ENCODE assay signal across 17 cellular contexts in the genomic region with DNA sequence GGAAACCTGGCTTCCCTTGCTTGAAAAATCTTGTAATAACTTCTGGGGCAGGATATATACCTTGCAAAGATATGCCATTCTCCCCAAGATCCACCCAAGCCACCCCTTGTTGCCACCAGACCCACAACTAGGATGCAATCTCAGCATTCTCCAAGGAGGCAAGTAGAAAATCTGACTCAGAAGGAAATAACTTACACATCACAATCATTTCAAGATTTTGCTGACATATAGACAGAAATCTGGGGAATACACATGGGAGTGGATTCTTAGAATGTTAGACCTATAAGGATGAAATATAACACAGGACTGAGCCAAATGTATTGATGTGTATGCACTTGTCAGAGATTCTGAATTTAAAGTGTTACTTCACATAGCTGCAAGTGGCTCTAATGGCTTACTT. TPM values are rescaled to one million over a fixed set of nuclear protein-coding genes. Genes with fewer than 3 reads are reported as not detected.
DNase-seq lines count a peak whose midpoint lies in the region; ATAC-seq and TF ChIP-seq lines count a peak whose summit lies in the region.
"Had no signal": no experiment of that assay in that cellular context is flagged by ENCODE, and none has a peak within 500 bp of the region (broad histone marks: within the 10 kb centered on the region; RNA-seq: fewer than 3 reads in every experiment).

No MANE protein-coding gene starts in this region.

- H2AFZ ChIP-seq in SK-N-SH (ENCODE audit: low read depth) = no peak overlapping the region

- no peak overlapping the region for H3K9ac ChIP-seq in SK-N-SH

- POLR2A ChIA-PET in SK-N-SH (lab: Yijun Ruan, JAX) = no interaction called here

- no peak overlapping the region for H3K27ac Mint-ChIP-seq in activated naive CD8-positive, alpha-beta T cell treated with anti-CD3 and anti-CD28 coated beads, Interleukin-2, amount 50 U/mL, for 24 hours
- no peak overlapping the region for H3K27ac Mint-ChIP-seq in activated naive CD8-positive, alpha-beta T cell treated with anti-CD3 and anti-CD28 coated beads for 36 hours
- peak overlapping the region; percentile 56 for H3K27ac Mint-ChIP-seq in activated T-helper 17 cell treated with anti-CD3 and anti-CD28 coated beads, Interleukin-2, amount 50 U/mL, for 72 hours
- H3K27ac Mint-ChIP-seq in natural killer cell (peak overlapping the region; percentile 90 to 93), type B pancreatic cell (peak overlapping the region; percentile 34)
- no peak overlapping the region for H3K27ac Mint-ChIP-seq in stimulated activated memory B cell treated with anti-CD40 and anti-IgM and Interleukin-4, amounts not matched to agents 10 μg/mL and 1 μg/mL and 100 μg/mL, for 72 hours

- no peak for TF ChIP-seq EP300 in SK-N-SH (IDR thresholded peaks at IDR 0.05; ENCODE audit: borderline replicate concordance in 1 of 2, low read depth in 1 of 2, low read length in 1 of 2)

- no peak for TF ChIP-seq RAD21 in SK-N-SH (IDR thresholded peaks at IDR 0.05; ENCODE audit: low read length)

- H3K36me3 Mint-ChIP-seq in activated naive CD8-positive, alpha-beta T cell treated with anti-CD3 and anti-CD28 coated beads, Interleukin-2, amount 50 U/mL, for 24 hours (ENCODE audit: low read depth) = no peaks in the 10 kb centered on the region
- no peaks in the 10 kb centered on the region for H3K36me3 Mint-ChIP-seq in activated naive CD8-positive, alpha-beta T cell treated with anti-CD3 and anti-CD28 coated beads for 36 hours
- H3K36me3 Mint-ChIP-seq in activated T-helper 17 cell treated with anti-CD3 and anti-CD28 coated beads, Interleukin-2, amount 50 U/mL, for 72 hours (ENCODE audit: low read depth) = no peaks in the 10 kb centered on the region
- H3K36me3 Mint-ChIP-seq in natural killer cell = no peaks in the 10 kb centered on the region
- no peaks in the 10 kb centered on the region for H3K36me3 Mint-ChIP-seq in type B pancreatic cell
- no peaks in the 10 kb centered on the region for H3K36me3 Mint-ChIP-seq in stimulated activated memory B cell treated with anti-CD40 and anti-IgM and Interleukin-4, amounts not matched to agents 10 μg/mL and 1 μg/mL and 100 μg/mL, for 72 hours

- peaks cover 21% of the 10 kb centered on the region for H3K4me1 Mint-ChIP-seq in activated naive CD8-positive, alpha-beta T cell treated with anti-CD3 and anti-CD28 coated beads, Interleukin-2, amount 50 U/mL, for 24 hours
- peaks cover 21% of the 10 kb centered on the region for H3K4me1 Mint-ChIP-seq in activated naive CD8-positive, alpha-beta T cell treated with anti-CD3 and anti-CD28 coated beads for 36 hours
- peaks cover 18% of the 10 kb centered on the region for H3K4me1 Mint-ChIP-seq in activated T-helper 17 cell treated with anti-CD3 and anti-CD28 coated beads, Interleukin-2, amount 50 U/mL, for 72 hours
- H3K4me1 Mint-ChIP-seq in natural killer cell (peaks cover 13 to 15% of the 10 kb centered on the region in 2 donors), type B pancreatic cell (ENCODE audit: unreplicated experiment) (no peaks in the 10 kb centered on the region)
- peaks cover 8% of the 10 kb centered on the region for H3K4me1 Mint-ChIP-seq in stimulated activated memory B cell treated with anti-CD40 and anti-IgM and Interleukin-4, amounts not matched to agents 10 μg/mL and 1 μg/mL and 100 μg/mL, for 72 hours

- H3K4me2 ChIP-seq in SK-N-SH = no peak overlapping the region

- CTCF ChIA-PET in SK-N-SH (lab: Yijun Ruan, JAX) = interaction anchor here (0.9 to 6.0 kb wide), 10 partner anchors 12 to 274 kb away, joined by 3 to 47 read pairs (median 4); partner anchors contain the start of gene ZDHHC18

- H3K27ac ChIP-seq in SK-N-SH (ENCODE audit: low read depth in 2 of 2, low read length in 1 of 2) = no peak overlapping the region
- H3K27ac ChIP-seq: C4-2B had no signal

- H3K9me3 ChIP-seq in SK-N-SH = no peaks in the 10 kb centered on the region

- no peaks in the 10 kb centered on the region for H3K27me3 ChIP-seq in SK-N-SH (ENCODE audit: insufficient read depth)

- peak; percentile 50 for ATAC-seq in activated naive CD8-positive, alpha-beta T cell treated with anti-CD3 and anti-CD28 coated beads, Interleukin-2, amount 50 U/mL, for 24 hours
- ATAC-seq in activated T-helper 17 cell treated with anti-CD3 and anti-CD28 coated beads, Interleukin-2, amount 50 U/mL, for 72 hours (replicated peaks) = peak; percentile 83
- no peak for ATAC-seq in natural killer cell
- ATAC-seq in stimulated activated memory B cell treated with anti-CD40 and anti-IgM and Interleukin-4, amounts not matched to agents 10 μg/mL and 1 μg/mL and 100 μg/mL, for 72 hours = no peak

- no peak overlapping the region for H3K4me3 Mint-ChIP-seq in activated naive CD8-positive, alpha-beta T cell treated with anti-CD3 and anti-CD28 coated beads, Interleukin-2, amount 50 U/mL, for 24 hours
- H3K4me3 Mint-ChIP-seq in activated naive CD8-positive, alpha-beta T cell treated with anti-CD3 and anti-CD28 coated beads for 36 hours = no peak overlapping the region
- peak overlapping the region; percentile 36 for H3K4me3 Mint-ChIP-seq in activated T-helper 17 cell treated with anti-CD3 and anti-CD28 coated beads, Interleukin-2, amount 50 U/mL, for 72 hours
- H3K4me3 Mint-ChIP-seq in natural killer cell (no peak overlapping the region), type B pancreatic cell (no peak overlapping the region)
- no peak overlapping the region for H3K4me3 Mint-ChIP-seq in stimulated activated memory B cell treated with anti-CD40 and anti-IgM and Interleukin-4, amounts not matched to agents 10 μg/mL and 1 μg/mL and 100 μg/mL, for 72 hours

- H4K20me1 ChIP-seq in SK-N-SH (ENCODE audit: insufficient read depth) = no peaks in the 10 kb centered on the region

- H3K9me3 Mint-ChIP-seq in activated naive CD8-positive, alpha-beta T cell treated with anti-CD3 and anti-CD28 coated beads, Interleukin-2, amount 50 U/mL, for 24 hours = no peaks in the 10 kb centered on the region
- H3K9me3 Mint-ChIP-seq in activated naive CD8-positive, alpha-beta T cell treated with anti-CD3 and anti-CD28 coated beads for 36 hours = no peaks in the 10 kb centered on the region
- no peaks in the 10 kb centered on the region for H3K9me3 Mint-ChIP-seq in activated T-helper 17 cell treated with anti-CD3 and anti-CD28 coated beads, Interleukin-2, amount 50 U/mL, for 72 hours
- H3K9me3 Mint-ChIP-seq in natural killer cell (no peaks in the 10 kb centered on the region), type B pancreatic cell (no peaks in the 10 kb centered on the region)
- no peaks in the 10 kb centered on the region for H3K9me3 Mint-ChIP-seq in stimulated activated memory B cell treated with anti-CD40 and anti-IgM and Interleukin-4, amounts not matched to agents 10 μg/mL and 1 μg/mL and 100 μg/mL, for 72 hours

- H3K4me3 ChIP-seq in SK-N-SH (ENCODE audit: low read depth in 2 of 2, low read length in 1 of 2) = no peak overlapping the region

- no peak for DNase-seq in activated naive CD8-positive, alpha-beta T cell treated with anti-CD3 and anti-CD28 coated beads, Interleukin-2, amount 50 U/mL, for 24 hours
- no peak for DNase-seq in activated naive CD8-positive, alpha-beta T cell treated with anti-CD3 and anti-CD28 coated beads for 36 hours
- DNase-seq in natural killer cell (no peak), type B pancreatic cell (ENCODE audit: extremely low spot score, unreplicated experiment) (no peak), AG08396 (ENCODE audit: low spot score) (no peak), SK-N-SH (no peak)
- DNase-seq: AML-193, DMS79, KG1, NCI-H1694 treated with DMSO at 0.1 percent for 48 hours, NCI-H2107, NCI-H510A treated with DMSO at 0.1 percent for 48 hours, NCI-H774, SHP77 had no signal

- H3K79me2 ChIP-seq in SK-N-SH (ENCODE audit: insufficient read depth) = no peaks in the 10 kb centered on the region

- no peaks in the 10 kb centered on the region for H3K27me3 Mint-ChIP-seq in activated naive CD8-positive, alpha-beta T cell treated with anti-CD3 and anti-CD28 coated beads, Interleukin-2, amount 50 U/mL, for 24 hours
- no peaks in the 10 kb centered on the region for H3K27me3 Mint-ChIP-seq in activated naive CD8-positive, alpha-beta T cell treated with anti-CD3 and anti-CD28 coated beads for 36 hours
- H3K27me3 Mint-ChIP-seq in activated T-helper 17 cell treated with anti-CD3 and anti-CD28 coated beads, Interleukin-2, amount 50 U/mL, for 72 hours = no peaks in the 10 kb centered on the region
- H3K27me3 Mint-ChIP-seq in natural killer cell (ENCODE audit: low read depth in 2 of 2) (no peaks in the 10 kb centered on the region), type B pancreatic cell (no peaks in the 10 kb centered on the region)
- H3K27me3 Mint-ChIP-seq in stimulated activated memory B cell treated with anti-CD40 and anti-IgM and Interleukin-4, amounts not matched to agents 10 μg/mL and 1 μg/mL and 100 μg/mL, for 72 hours = no peaks in the 10 kb centered on the region

- intact Hi-C loops in natural killer cell (cut with micrococcal nuclease) = loop anchor here (2.0 kb wide), 1 partner anchor 21 kb away; no protein-coding TSS in a partner anchor

- no peaks in the 10 kb centered on the region for H3F3A ChIP-seq in SK-N-SH (replicated peaks; ENCODE audit: insufficient read depth)

- no peaks in the 10 kb centered on the region for H3K9me2 ChIP-seq in SK-N-SH

- TF ChIP-seq CTCF in natural killer cell (IDR thresholded peaks at IDR 0.05) = no peak
- no peak for TF ChIP-seq CTCF in type B pancreatic cell (conservative IDR thresholded peaks at IDR 0.05)
- no peak for TF ChIP-seq CTCF in SK-N-SH (IDR thresholded peaks at IDR 0.05)

- no peaks in the 10 kb centered on the region for H3K4me1 ChIP-seq in SK-N-SH (ENCODE audit: control insufficient read depth in 1 of 2, insufficient read depth in 2 of 2, low read depth in 1 of 2, low read length in 1 of 2)

- no peaks in the 10 kb centered on the region for H3K36me3 ChIP-seq in SK-N-SH (replicated peaks in 1 of 2; ENCODE audit: control insufficient read depth in 1 of 2, insufficient read depth in 2 of 2, low read length in 1 of 2)

RNA-seq across cellular contexts. Expression of gene ZDHHC18, which starts 14.8 kb away (rescaled TPM):
- 10 to 100 TPM; 48.5 to 48.8 TPM for total RNA-seq in activated naive CD8-positive, alpha-beta T cell treated with anti-CD3 and anti-CD28 coated beads for 36 hours
- 10 to 100 TPM; 84.3 to 86.1 TPM for total RNA-seq in activated T-helper 17 cell treated with anti-CD3 and anti-CD28 coated beads, Interleukin-2, amount 50 U/mL, for 72 hours
- total RNA-seq in natural killer cell = 10 to 100 TPM; 70.0 to 74.6 (median 72.3) TPM
- 29.7 and 40.7 TPM in 2 replicates for total RNA-seq in type B pancreatic cell (ENCODE audit: low replicate concordance)
- 33.0 and 35.3 TPM in 2 replicates for polyA plus RNA-seq in SK-N-SH (2012; rRNA removed)
- 16.3 and 25.5 TPM in 2 replicates for polyA plus RNA-seq in SK-N-SH (2012; cell fraction: cytosol; rRNA removed)
- 54.3 and 58.6 TPM in 2 replicates for polyA plus RNA-seq in SK-N-SH (2012; cell fraction: nucleus; rRNA removed)

RNA-seq across cellular contexts. Expression of gene PIGV, which starts 24.0 kb away (rescaled TPM):
- total RNA-seq in activated naive CD8-positive, alpha-beta T cell treated with anti-CD3 and anti-CD28 coated beads for 36 hours = 10 to 100 TPM; 20.8 to 20.9 TPM
- 10 to 100 TPM; 14.0 to 18.1 TPM for total RNA-seq in activated T-helper 17 cell treated with anti-CD3 and anti-CD28 coated beads, Interleukin-2, amount 50 U/mL, for 72 hours
- total RNA-seq in natural killer cell (10 to 100 TPM; 23.1 to 35.2 (median 30.3) TPM), type B pancreatic cell (ENCODE audit: low replicate concordance) (13.3 and 15.3 TPM in 2 replicates)
- polyA plus RNA-seq in SK-N-SH (2012; rRNA removed) = 16.5 and 26.4 TPM in 2 replicates
- polyA plus RNA-seq in SK-N-SH (2012; cell fraction: cytosol; rRNA removed) = 14.6 and 18.7 TPM in 2 replicates
- polyA plus RNA-seq in SK-N-SH (2012; cell fraction: nucleus; rRNA removed) = 15.9 and 31.9 TPM in 2 replicates

RNA-seq across cellular contexts. Expression of gene SFN, which starts 51.2 kb away (rescaled TPM):
- under 1 TPM in 1 of 2 experiments, not detected in 1; 0.43 TPM for total RNA-seq in activated naive CD8-positive, alpha-beta T cell treated with anti-CD3 and anti-CD28 coated beads for 36 hours
- total RNA-seq in activated T-helper 17 cell treated with anti-CD3 and anti-CD28 coated beads, Interleukin-2, amount 50 U/mL, for 72 hours = 1 to 10 TPM; 4.3 to 4.7 TPM
- total RNA-seq in natural killer cell (1 to 10 TPM in 1 of 3 donors, under 1 TPM in 1, not detected in 1; 0.66 to 1.3 TPM), type B pancreatic cell (ENCODE audit: low replicate concordance) (27.7 and 86.8 TPM in 2 replicates)
- polyA plus RNA-seq in SK-N-SH (2012; rRNA removed) = 0.18 and 0.23 TPM in 2 replicates
- 0.03 and 0.06 TPM in 2 replicates for polyA plus RNA-seq in SK-N-SH (2012; cell fraction: cytosol; rRNA removed)
- polyA plus RNA-seq in SK-N-SH (2012; cell fraction: nucleus; rRNA removed) = 1.1 and 1.3 TPM in 2 replicates

Comparison
In these comparisons a context has a peak if more than half of its experiments do, and no peak if none do; other contexts are left out.
1. ATAC-seq: peak in activated naive CD8-positive, alpha-beta T cell treated with anti-CD3 and anti-CD28 coated beads, Interleukin-2, amount 50 U/mL, for 24 hours (single experiment) and activated T-helper 17 cell treated with anti-CD3 and anti-CD28 coated beads, Interleukin-2, amount 50 U/mL, for 72 hours (single experiment); none in natural killer cell (0 of 3) and stimulated activated memory B cell treated with anti-CD40 and anti-IgM and Interleukin-4, amounts not matched to agents 10 μg/mL and 1 μg/mL and 100 μg/mL, for 72 hours (single experiment).
2. H3K27ac Mint-ChIP-seq: peak in activated T-helper 17 cell treated with anti-CD3 and anti-CD28 coated beads, Interleukin-2, amount 50 U/mL, for 72 hours (single experiment), natural killer cell (2 of 2) and type B pancreatic cell (single experiment); none in activated naive CD8-positive, alpha-beta T cell treated with anti-CD3 and anti-CD28 coated beads, Interleukin-2, amount 50 U/mL, for 24 hours (single experiment), activated naive CD8-positive, alpha-beta T cell treated with anti-CD3 and anti-CD28 coated beads for 36 hours (single experiment) and stimulated activated memory B cell treated with anti-CD40 and anti-IgM and Interleukin-4, amounts not matched to agents 10 μg/mL and 1 μg/mL and 100 μg/mL, for 72 hours (single experiment).